1 cellular context compared by ENCODE assay signal in genomic region chr19:51469629-51470028, GRCh38.
A peak's percentile ranks its signal among the peaks of the same experiment; 100 is the strongest.
TF ChIP-seq lines count a peak whose summit lies in the region.

No MANE protein-coding gene starts in this region.

TF ChIP-seq in K562, 482 proteins besides CTCF, POLR2A, EP300 and RAD21:
- TF ChIP-seq ZBTB49 (CRISPR knock-in tag; IDR thresholded peaks at IDR 0.05; ENCODE audit: borderline replicate concordance): no peak
- TF ChIP-seq MAX (CRISPR knock-in tag; IDR thresholded peaks at IDR 0.05): no peak
- 0 out of 2 replicates have a peak, but pooled peaks have one; percentile 21 for TF ChIP-seq ZNF584 (CRISPR knock-in tag; IDR thresholded peaks at IDR 0.05; ENCODE audit: low read depth)
- TF ChIP-seq SPI1 (IDR thresholded peaks at IDR 0.05; ENCODE audit: borderline replicate concordance, low read depth, low read length): peak; percentile 22; the same call in 1 of the 2 replicates
- TF ChIP-seq ZNF24 (IDR thresholded peaks at IDR 0.05): peak; percentile 92; the same call in 1 of the 2 replicates
- no peak for TF ChIP-seq THRB (CRISPR knock-in tag; conservative IDR thresholded peaks at IDR 0.05)
- TF ChIP-seq, protein P1, sequence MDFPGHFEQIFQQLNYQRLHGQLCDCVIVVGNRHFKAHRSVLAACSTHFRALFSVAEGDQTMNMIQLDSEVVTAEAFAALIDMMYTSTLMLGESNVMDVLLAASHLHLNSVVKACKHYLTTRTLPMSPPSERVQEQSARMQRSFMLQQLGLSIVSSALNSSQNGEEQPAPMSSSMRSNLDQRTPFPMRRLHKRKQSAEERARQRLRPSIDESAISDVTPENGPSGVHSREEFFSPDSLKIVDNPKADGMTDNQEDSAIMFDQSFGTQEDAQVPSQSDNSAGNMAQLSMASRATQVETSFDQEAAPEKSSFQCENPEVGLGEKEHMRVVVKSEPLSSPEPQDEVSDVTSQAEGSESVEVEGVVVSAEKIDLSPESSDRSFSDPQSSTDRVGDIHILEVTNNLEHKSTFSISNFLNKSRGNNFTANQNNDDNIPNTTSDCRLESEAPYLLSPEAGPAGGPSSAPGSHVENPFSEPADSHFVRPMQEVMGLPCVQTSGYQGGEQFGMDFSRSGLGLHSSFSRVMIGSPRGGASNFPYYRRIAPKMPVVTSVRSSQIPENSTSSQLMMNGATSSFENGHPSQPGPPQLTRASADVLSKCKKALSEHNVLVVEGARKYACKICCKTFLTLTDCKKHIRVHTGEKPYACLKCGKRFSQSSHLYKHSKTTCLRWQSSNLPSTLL (IDR thresholded peaks at IDR 0.05): no peak
- TF ChIP-seq, protein P2, sequence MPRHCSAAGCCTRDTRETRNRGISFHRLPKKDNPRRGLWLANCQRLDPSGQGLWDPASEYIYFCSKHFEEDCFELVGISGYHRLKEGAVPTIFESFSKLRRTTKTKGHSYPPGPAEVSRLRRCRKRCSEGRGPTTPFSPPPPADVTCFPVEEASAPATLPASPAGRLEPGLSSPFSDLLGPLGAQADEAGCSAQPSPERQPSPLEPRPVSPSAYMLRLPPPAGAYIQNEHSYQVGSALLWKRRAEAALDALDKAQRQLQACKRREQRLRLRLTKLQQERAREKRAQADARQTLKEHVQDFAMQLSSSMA (CRISPR knock-in tag; IDR thresholded peaks at IDR 0.05): 0 out of 2 replicates have a peak, but pooled peaks have one; percentile 20
